In genomic region chr5:174489920-174490597, GRCh38 we compare ENCODE assay signal across 8 cellular contexts.
"Had no signal": no experiment of that assay in that cellular context is flagged by ENCODE, and none has a peak within 500 bp of the region (broad histone marks: within the 10 kb centered on the region; RNA-seq: fewer than 3 reads in every experiment).

No MANE protein-coding gene starts in this region.

- DNase-seq: H7, HFFc6, KG1 had no signal

- H3K9me3 ChIP-seq: HAP-1 had no signal

- ATAC-seq: GM23338, HCT116, HepG2 had no signal

- FAIRE-seq: HepG2 had no signal

- H3K4me1 ChIP-seq: HAP-1 had no signal

- H3K4me2 ChIP-seq: GM23338 had no signal

- H2AFZ ChIP-seq: GM23338 had no signal

- H3K36me3 Mint-ChIP-seq: IgD-negative memory B cell had no signal

- H3K4me3 Mint-ChIP-seq: GM23338, HFFc6 had no signal

- H3K9me3 Mint-ChIP-seq: GM23338 had no signal

- H3K36me3 ChIP-seq: HAP-1 had no signal

- H3K4me3 ChIP-seq: GM23338, HAP-1 had no signal

- H3K27ac Mint-ChIP-seq: GM23338, HFFc6, IgD-negative memory B cell had no signal

- H3K4me1 Mint-ChIP-seq: GM23338, IgD-negative memory B cell had no signal

- H3K27me3 Mint-ChIP-seq: IgD-negative memory B cell had no signal
